ENCODE assay signal across 28 cellular contexts in genomic region chr6:83424392-83425018, GRCh38.
"Had no signal": no experiment of that assay in that cellular context is flagged by ENCODE, and none has a peak within 500 bp of the region (broad histone marks: within the 10 kb centered on the region; RNA-seq: fewer than 3 reads in every experiment).

No MANE protein-coding gene starts in this region.

- H3K27ac ChIP-seq: suprapubic skin, testis, thoracic aorta, thyroid gland, tibial artery, transverse colon, upper lobe of left lung, upper lobe of right lung, uterus, vagina had no signal

- H3K9me3 ChIP-seq: testis, thoracic aorta, thyroid gland, vagina had no signal

- ATAC-seq: stimulated activated effector memory CD8-positive, alpha-beta T cell treated with anti-CD3 and anti-CD28 coated beads, Interleukin-12 subunit alpha, Interleukin-12 subunit beta, amount 100 ng/mL, for 72 hours; stimulated activated memory B cell treated with anti-CD40 and anti-IgM and Interleukin-4, amounts not matched to agents 10 μg/mL and 1 μg/mL and 100 μg/mL, for 72 hours; stimulated activated naive B cell treated with anti-CD40 and anti-IgM and Interleukin-4, amounts not matched to agents 10 μg/mL and 1 μg/mL and 100 μg/mL, for 72 hours; stimulated activated naive CD8-positive, alpha-beta T cell treated with anti-CD3 and anti-CD28 coated beads, Interleukin-15, amount 100 ng/mL, for 72 hours; stimulated activated naive CD8-positive, alpha-beta T cell treated with anti-CD3 and anti-CD28 coated beads, Interleukin-15, Interleukin-2, amounts not matched to agents 100 U/mL and 50 U/mL, for 24 hours; upper lobe of right lung had no signal

- H3K27ac Mint-ChIP-seq: stimulated activated effector memory CD8-positive, alpha-beta T cell treated with anti-CD3 and anti-CD28 coated beads, Interleukin-12 subunit alpha, Interleukin-12 subunit beta, amount 100 ng/mL, for 72 hours; stimulated activated memory B cell treated with anti-CD40 and anti-IgM and Interleukin-4, amounts not matched to agents 10 μg/mL and 1 μg/mL and 100 μg/mL, for 72 hours; stimulated activated naive B cell treated with anti-CD40 and anti-IgM and Interleukin-4, amounts not matched to agents 10 μg/mL and 1 μg/mL and 100 μg/mL, for 72 hours; stimulated activated naive CD8-positive, alpha-beta T cell treated with anti-CD3 and anti-CD28 coated beads, Interleukin-15, amount 100 ng/mL, for 72 hours; stimulated activated naive CD8-positive, alpha-beta T cell treated with anti-CD3 and anti-CD28 coated beads, Interleukin-15, Interleukin-2, amounts not matched to agents 100 ng/mL and 50 ng/mL, for 24 hours; type B pancreatic cell had no signal

- H3K36me3 Mint-ChIP-seq: stimulated activated effector memory CD8-positive, alpha-beta T cell treated with anti-CD3 and anti-CD28 coated beads, Interleukin-12 subunit alpha, Interleukin-12 subunit beta, amount 100 ng/mL, for 72 hours; stimulated activated memory B cell treated with anti-CD40 and anti-IgM and Interleukin-4, amounts not matched to agents 10 μg/mL and 1 μg/mL and 100 μg/mL, for 72 hours had no signal

- FAIRE-seq: urothelium cell line had no signal

- H3K36me3 ChIP-seq: suprapubic skin, thoracic aorta, thyroid gland, upper lobe of left lung, upper lobe of right lung, uterus, vagina had no signal

- H3K4me3 ChIP-seq: suprapubic skin, testis, thoracic aorta, thyroid gland, tibial artery, transverse colon, upper lobe of left lung, upper lobe of right lung, uterus, vagina had no signal

- H3K4me1 ChIP-seq: suprapubic skin, thyroid gland, upper lobe of left lung, upper lobe of right lung, uterus had no signal

- DNase-seq: stimulated activated CD4-positive, alpha-beta T cell treated with anti-CD3 and anti-CD28 coated beads, Interleukin-2, amount 100 ng/mL, for 24 hours; stimulated activated CD4-positive, alpha-beta T cell treated with anti-CD3 and anti-CD28 coated beads, Interleukin-2, amount 100 ng/mL, for 48 hours; stimulated activated CD4-positive, alpha-beta T cell treated with anti-CD3 and anti-CD28 coated beads, Interleukin-4, amount 100 ng/mL, for 1 hour; stimulated activated CD4-positive, alpha-beta T cell treated with anti-CD3 and anti-CD28 coated beads, Interleukin-4, amount 100 ng/mL, for 24 hours; stimulated activated CD4-positive, alpha-beta T cell treated with anti-CD3 and anti-CD28 coated beads, Interleukin-4, amount 100 ng/mL, for 4 hours; stimulated activated CD8-positive, alpha-beta memory T cell treated with anti-CD3 and anti-CD28 coated beads, Interleukin-4, amount 100 ng/mL, for 48 hours; stimulated activated naive B cell treated with anti-CD40 and anti-IgM and Interleukin-4, amounts not matched to agents 10 μg/mL and 1 μg/mL and 100 μg/mL, for 72 hours; stimulated activated naive CD4-positive, alpha-beta T cell; stimulated activated naive CD4-positive, alpha-beta T cell treated with Interleukin-2 at 50 U/mL for 16 hours; stimulated activated naive CD8-positive, alpha-beta T cell treated with anti-CD3 and anti-CD28 coated beads, Interleukin-15, amount 100 ng/mL, for 72 hours; stimulated activated naive CD8-positive, alpha-beta T cell treated with anti-CD3 and anti-CD28 coated beads, Interleukin-15, Interleukin-2, amounts not matched to agents 100 U/mL and 50 U/mL, for 24 hours; substantia nigra; testis; thyroid gland; tibial artery; transverse colon; trophoblast cell; upper lobe of left lung; upper lobe of right lung; uterus had no signal

- H3K4me3 Mint-ChIP-seq: stimulated activated effector memory CD8-positive, alpha-beta T cell treated with anti-CD3 and anti-CD28 coated beads, Interleukin-12 subunit alpha, Interleukin-12 subunit beta, amount 100 ng/mL, for 72 hours; stimulated activated memory B cell treated with anti-CD40 and anti-IgM and Interleukin-4, amounts not matched to agents 10 μg/mL and 1 μg/mL and 100 μg/mL, for 72 hours; stimulated activated naive B cell treated with anti-CD40 and anti-IgM and Interleukin-4, amounts not matched to agents 10 μg/mL and 1 μg/mL and 100 μg/mL, for 72 hours; stimulated activated naive CD8-positive, alpha-beta T cell treated with anti-CD3 and anti-CD28 coated beads, Interleukin-15, amount 100 ng/mL, for 72 hours; stimulated activated naive CD8-positive, alpha-beta T cell treated with anti-CD3 and anti-CD28 coated beads, Interleukin-15, Interleukin-2, amounts not matched to agents 100 ng/mL and 50 ng/mL, for 24 hours; type B pancreatic cell had no signal

- H3K27me3 ChIP-seq: suprapubic skin, testis, thyroid gland, tibial artery, transverse colon, upper lobe of left lung, upper lobe of right lung, uterus, vagina had no signal

- H3K4me1 Mint-ChIP-seq: stimulated activated memory B cell treated with anti-CD40 and anti-IgM and Interleukin-4, amounts not matched to agents 10 μg/mL and 1 μg/mL and 100 μg/mL, for 72 hours; stimulated activated naive B cell treated with anti-CD40 and anti-IgM and Interleukin-4, amounts not matched to agents 10 μg/mL and 1 μg/mL and 100 μg/mL, for 72 hours; stimulated activated naive CD8-positive, alpha-beta T cell treated with anti-CD3 and anti-CD28 coated beads, Interleukin-15, amount 100 ng/mL, for 72 hours had no signal
